ENCODE assay signal across 8 cellular contexts in genomic region chr3:15629860-15630597, GRCh38.
A peak's percentile ranks its signal among the peaks of the same experiment; 100 is the strongest.
DNase-seq lines count a peak whose midpoint lies in the region; ATAC-seq and TF ChIP-seq lines count a peak whose summit lies in the region.

No MANE protein-coding gene starts in this region.

- H3K9me3 Mint-ChIP-seq in memory B cell = no peaks in the 10 kb centered on the region
- no peaks in the 10 kb centered on the region for H3K9me3 Mint-ChIP-seq in stimulated activated naive B cell treated with anti-CD40 and anti-IgM and Interleukin-4, amounts not matched to agents 10 μg/mL and 1 μg/mL and 100 μg/mL, for 72 hours

- peaks cover 9% of the 10 kb centered on the region for H3K36me3 Mint-ChIP-seq in memory B cell
- H3K36me3 Mint-ChIP-seq in stimulated activated naive B cell treated with anti-CD40 and anti-IgM and Interleukin-4, amounts not matched to agents 10 μg/mL and 1 μg/mL and 100 μg/mL, for 72 hours = peaks cover 0 to 6% of the 10 kb centered on the region in 2 donors

- peaks cover 9% of the 10 kb centered on the region for H3K4me1 Mint-ChIP-seq in memory B cell
- H3K4me1 Mint-ChIP-seq in stimulated activated naive B cell treated with anti-CD40 and anti-IgM and Interleukin-4, amounts not matched to agents 10 μg/mL and 1 μg/mL and 100 μg/mL, for 72 hours = peaks cover 19% of the 10 kb centered on the region in 2 donors

- H3K27me3 Mint-ChIP-seq in memory B cell = no peaks in the 10 kb centered on the region
- H3K27me3 Mint-ChIP-seq in stimulated activated naive B cell treated with anti-CD40 and anti-IgM and Interleukin-4, amounts not matched to agents 10 μg/mL and 1 μg/mL and 100 μg/mL, for 72 hours = no peaks in the 10 kb centered on the region

- DNase-seq in AG09309 (ENCODE audit: low read depth) = peak; percentile 59
- DNase-seq in NCI-H2227 treated with DMSO at 0.1 percent for 48 hours (lab: John Stamatoyannopoulos, UW) = peak; percentile 35
- DNase-seq in activated CD4-positive, alpha-beta T cell treated with anti-CD3 and anti-CD28 coated beads for 1 hour = peak; percentile 43
- peak; percentile 8 for DNase-seq in effector CD8-positive, alpha-beta T cell (lab: John Stamatoyannopoulos, UW)
- DNase-seq in memory B cell (ENCODE audit: low spot score in 2 of 2) = peak; percentile 32 to 69
- peak; percentile 62 for DNase-seq in stimulated activated naive B cell treated with anti-CD40 and anti-IgM and Interleukin-4, amounts not matched to agents 10 μg/mL and 1 μg/mL and 100 μg/mL, for 72 hours

- peak overlapping the region; percentile 6 for H3K27ac Mint-ChIP-seq in memory B cell
- H3K27ac Mint-ChIP-seq in stimulated activated naive B cell treated with anti-CD40 and anti-IgM and Interleukin-4, amounts not matched to agents 10 μg/mL and 1 μg/mL and 100 μg/mL, for 72 hours = peak overlapping the region; percentile 32

- ATAC-seq in GM18519 (IDR thresholded peaks at IDR 0.05; ENCODE audit: low FRiP score, unreplicated experiment) (peak; percentile 89), HG03039 (IDR thresholded peaks at IDR 0.05; ENCODE audit: unreplicated experiment) (peak; percentile 84), memory B cell (ENCODE audit: low read depth) (peak; percentile 100)
- ATAC-seq in stimulated activated naive B cell treated with anti-CD40 and anti-IgM and Interleukin-4, amounts not matched to agents 10 μg/mL and 1 μg/mL and 100 μg/mL, for 72 hours (replicated peaks) = peak; percentile 97 to 99

- peak; percentile 71 for TF ChIP-seq CTCF in AG09309 (IDR thresholded peaks at IDR 0.05; ENCODE audit: control insufficient read depth, insufficient read depth, low read depth, low read length, missing control alignments)

- H3K4me3 ChIP-seq in AG09309 (ENCODE audit: control insufficient read depth, low read depth, low read length) = no peak overlapping the region

- H3K4me3 Mint-ChIP-seq in memory B cell = peak overlapping the region; percentile 65
- peak overlapping the region; percentile 62 to 71 for H3K4me3 Mint-ChIP-seq in stimulated activated naive B cell treated with anti-CD40 and anti-IgM and Interleukin-4, amounts not matched to agents 10 μg/mL and 1 μg/mL and 100 μg/mL, for 72 hours

Comparison
In these comparisons a context has a peak if more than half of its experiments do, and no peak if none do; other contexts are left out.
1. DNase-seq: peak in every context shown above with its lines; median percentile 62 in stimulated activated naive B cell treated with anti-CD40 and anti-IgM and Interleukin-4, amounts not matched to agents 10 μg/mL and 1 μg/mL and 100 μg/mL, for 72 hours; 59 in AG09309; 50 in memory B cell; 43 in activated CD4-positive, alpha-beta T cell treated with anti-CD3 and anti-CD28 coated beads for 1 hour; 35 in NCI-H2227 treated with DMSO at 0.1 percent for 48 hours; 8 in effector CD8-positive, alpha-beta T cell.